In genomic region chr2:28327596-28327962, GRCh38 we compare ENCODE assay signal across 1 cellular context.
TF ChIP-seq lines count a peak whose summit lies in the region.

No MANE protein-coding gene starts in this region.

TF ChIP-seq in IMR-90, 13 proteins besides CTCF, POLR2A, EP300 and RAD21 (continued from another document):
- TF ChIP-seq NFE2L2 (IDR thresholded peaks at IDR 0.05; ENCODE audit: low read depth, low read length) (no peak), ELK1 (IDR thresholded peaks at IDR 0.05; ENCODE audit: borderline replicate concordance, low read depth, low read length) (no peak), MAZ (IDR thresholded peaks at IDR 0.05; ENCODE audit: borderline replicate concordance, low read depth, low read length) (no peak), FOS (IDR thresholded peaks at IDR 0.05; ENCODE audit: low read depth, low read length) (no peak), SMC3 (IDR thresholded peaks at IDR 0.05; ENCODE audit: low read depth, low read length) (no peak)
- TF ChIP-seq, protein P1, sequence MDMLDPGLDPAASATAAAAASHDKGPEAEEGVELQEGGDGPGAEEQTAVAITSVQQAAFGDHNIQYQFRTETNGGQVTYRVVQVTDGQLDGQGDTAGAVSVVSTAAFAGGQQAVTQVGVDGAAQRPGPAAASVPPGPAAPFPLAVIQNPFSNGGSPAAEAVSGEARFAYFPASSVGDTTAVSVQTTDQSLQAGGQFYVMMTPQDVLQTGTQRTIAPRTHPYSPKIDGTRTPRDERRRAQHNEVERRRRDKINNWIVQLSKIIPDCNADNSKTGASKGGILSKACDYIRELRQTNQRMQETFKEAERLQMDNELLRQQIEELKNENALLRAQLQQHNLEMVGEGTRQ (IDR thresholded peaks at IDR 0.05; ENCODE audit: low read depth, low read length) = no peak
